15 cellular contexts compared by ENCODE assay signal in genomic region chr2:142880275-142880674, GRCh38. TPM values are rescaled to one million over a fixed set of nuclear protein-coding genes. Genes with fewer than 3 reads are reported as not detected.
DNase-seq lines count a peak whose midpoint lies in the region; ATAC-seq and TF ChIP-seq lines count a peak whose summit lies in the region.
"Had no signal": no experiment of that assay in that cellular context is flagged by ENCODE, and none has a peak within 500 bp of the region (broad histone marks: within the 10 kb centered on the region; RNA-seq: fewer than 3 reads in every experiment).

No MANE protein-coding gene starts in this region.

- DNase-seq in CD14-positive monocyte (ENCODE audit: low spot score) = peak; percentile 55
- DNase-seq in HFFc6 = peak; percentile 69
- DNase-seq in astrocyte of the hippocampus (ENCODE audit: low read depth, low spot score) = peak; percentile 44
- DNase-seq in kidney tubule cell (ENCODE audit: low spot score) = peak; percentile 92
- DNase-seq in left cardiac atrium = no peak
- no peak for DNase-seq in activated naive CD8-positive, alpha-beta T cell treated with anti-CD3 and anti-CD28 coated beads for 36 hours
- DNase-seq in NCI-H2029 treated with DMSO at 0.1 percent for 48 hours (lab: John Stamatoyannopoulos, UW) = no peak
- DNase-seq: activated CD8-positive, alpha-beta memory T cell treated with anti-CD3 and anti-CD28 coated beads for 24 hours; activated naive CD8-positive, alpha-beta T cell treated with anti-CD3 and anti-CD28 coated beads, Interleukin-2, amount 50 U/mL, for 24 hours; CD8-positive, alpha-beta T cell; immature natural killer cell; NCI-H187 treated with DMSO at 0.1 percent for 48 hours had no signal

- H3K9me3 Mint-ChIP-seq in CD14-positive monocyte = peaks cover 2 to 7% (median 5%) of the 10 kb centered on the region in 7 donors
- peaks cover 4% of the 10 kb centered on the region for H3K9me3 Mint-ChIP-seq in HFFc6
- peaks cover 3% of the 10 kb centered on the region for H3K9me3 Mint-ChIP-seq in activated naive CD8-positive, alpha-beta T cell treated with anti-CD3 and anti-CD28 coated beads for 36 hours

- TF ChIP-seq CTCF in CD14-positive monocyte (IDR thresholded peaks at IDR 0.05) (no peak), HFFc6 (IDR thresholded peaks at IDR 0.05) (no peak)

- intact Hi-C loops in CD14-positive monocyte (cut with micrococcal nuclease) (loop anchor here in 1 of 2 donors (10.0 kb wide), 1 partner anchor 45 kb away; no protein-coding TSS in a partner anchor), left cardiac atrium (cut with DNase I) (no loop called here)

- peak overlapping the region; percentile 85 to 91 for H3K4me3 Mint-ChIP-seq in CD14-positive monocyte
- H3K4me3 Mint-ChIP-seq in HFFc6 = no peak overlapping the region
- no peak overlapping the region for H3K4me3 Mint-ChIP-seq in activated naive CD8-positive, alpha-beta T cell treated with anti-CD3 and anti-CD28 coated beads for 36 hours
- H3K4me3 Mint-ChIP-seq: activated naive CD8-positive, alpha-beta T cell treated with anti-CD3 and anti-CD28 coated beads, Interleukin-2, amount 50 U/mL, for 24 hours; CD8-positive, alpha-beta T cell; immature natural killer cell; nephron; T-helper 1 cell treated with Interleukin-12 subunit alpha and Interleukin-12 subunit beta and Interleukin-4 antibody, amounts not matched to agents 30 μg/mL and 1 μg/mL, for 36 hours had no signal

- H3K27me3 Mint-ChIP-seq in CD14-positive monocyte (ENCODE audit: low read depth in 3 of 3) = peaks cover 0 to 2% (median 0%) of the 10 kb centered on the region in 3 donors
- H3K27me3 Mint-ChIP-seq in HFFc6 (ENCODE audit: insufficient read depth) = no peaks in the 10 kb centered on the region; the same call in 1 of the 2 replicates
- no peaks in the 10 kb centered on the region for H3K27me3 Mint-ChIP-seq in activated naive CD8-positive, alpha-beta T cell treated with anti-CD3 and anti-CD28 coated beads for 36 hours
- H3K27me3 Mint-ChIP-seq: activated naive CD8-positive, alpha-beta T cell treated with anti-CD3 and anti-CD28 coated beads, Interleukin-2, amount 50 U/mL, for 24 hours had no signal

- H3K4me1 Mint-ChIP-seq in CD14-positive monocyte = peaks cover 55% of the 10 kb centered on the region
- H3K4me1 Mint-ChIP-seq in HFFc6 (ENCODE audit: low read depth) = peaks cover 51% of the 10 kb centered on the region
- H3K4me1 Mint-ChIP-seq in activated naive CD8-positive, alpha-beta T cell treated with anti-CD3 and anti-CD28 coated beads for 36 hours = no peaks in the 10 kb centered on the region
- H3K4me1 Mint-ChIP-seq: immature natural killer cell, nephron had no signal

- H3K27ac Mint-ChIP-seq in CD14-positive monocyte = peak overlapping the region; percentile 84 to 100 (median 85)
- H3K27ac Mint-ChIP-seq in HFFc6 = peak overlapping the region; percentile 37; the same call in 1 of the 2 replicates
- no peak overlapping the region for H3K27ac Mint-ChIP-seq in activated naive CD8-positive, alpha-beta T cell treated with anti-CD3 and anti-CD28 coated beads for 36 hours
- H3K27ac Mint-ChIP-seq: activated naive CD8-positive, alpha-beta T cell treated with anti-CD3 and anti-CD28 coated beads, Interleukin-2, amount 50 U/mL, for 24 hours; CD8-positive, alpha-beta T cell; immature natural killer cell; nephron; T-helper 1 cell treated with Interleukin-12 subunit alpha and Interleukin-12 subunit beta and Interleukin-4 antibody, amounts not matched to agents 30 μg/mL and 1 μg/mL, for 36 hours had no signal

- ATAC-seq in left cardiac atrium (no peak), GM19463 (IDR thresholded peaks at IDR 0.05; ENCODE audit: unreplicated experiment) (no peak)
- ATAC-seq: activated naive CD8-positive, alpha-beta T cell treated with anti-CD3 and anti-CD28 coated beads, Interleukin-2, amount 50 U/mL, for 24 hours; CD8-positive, alpha-beta T cell had no signal

- H3K36me3 Mint-ChIP-seq in CD14-positive monocyte (peaks cover 44 to 57% of the 10 kb centered on the region in 2 donors), HFFc6 (ENCODE audit: low read depth) (peaks cover 4% of the 10 kb centered on the region)
- H3K36me3 Mint-ChIP-seq in activated naive CD8-positive, alpha-beta T cell treated with anti-CD3 and anti-CD28 coated beads for 36 hours = no peaks in the 10 kb centered on the region
- H3K36me3 Mint-ChIP-seq: CD8-positive, alpha-beta T cell had no signal

RNA-seq across cellular contexts. Expression of gene KYNU, which starts 2.8 kb away (rescaled TPM):
- polyA plus RNA-seq in CD14-positive monocyte = 100 to 1,000 TPM; 131 to 132 TPM
- under 1 TPM in 5 of 6 experiments, not detected in 1; 0.17 to 0.63 (median 0.34) TPM for total RNA-seq in HFFc6 (2021; fragmentation: NEBNext Ultra II Directional; extraction: Animal tissue kit (Norgen Biotek cat#: 25700))
- total RNA-seq in left cardiac atrium = 1 to 10 TPM; 2.1 to 3.8 TPM
- total RNA-seq in activated naive CD8-positive, alpha-beta T cell treated with anti-CD3 and anti-CD28 coated beads for 36 hours = under 1 TPM in 1 of 2 experiments, not detected in 1; 0.20 TPM
- total RNA-seq: CD8-positive, alpha-beta T cell had no signal

Comparison
In these comparisons a context has a peak if more than half of its experiments do, and no peak if none do; other contexts are left out.
1. DNase-seq: peak in CD14-positive monocyte (single experiment), HFFc6 (single experiment), astrocyte of the hippocampus (single experiment) and kidney tubule cell (single experiment); none in left cardiac atrium (single experiment), activated naive CD8-positive, alpha-beta T cell treated with anti-CD3 and anti-CD28 coated beads for 36 hours (single experiment) and NCI-H2029 treated with DMSO at 0.1 percent for 48 hours (single experiment).
2. H3K4me3 Mint-ChIP-seq: peak in CD14-positive monocyte (2 of 2); none in HFFc6 (single experiment) and activated naive CD8-positive, alpha-beta T cell treated with anti-CD3 and anti-CD28 coated beads for 36 hours (single experiment).